Comparison of ENCODE assay signal across 18 cellular contexts in the genomic region with DNA sequence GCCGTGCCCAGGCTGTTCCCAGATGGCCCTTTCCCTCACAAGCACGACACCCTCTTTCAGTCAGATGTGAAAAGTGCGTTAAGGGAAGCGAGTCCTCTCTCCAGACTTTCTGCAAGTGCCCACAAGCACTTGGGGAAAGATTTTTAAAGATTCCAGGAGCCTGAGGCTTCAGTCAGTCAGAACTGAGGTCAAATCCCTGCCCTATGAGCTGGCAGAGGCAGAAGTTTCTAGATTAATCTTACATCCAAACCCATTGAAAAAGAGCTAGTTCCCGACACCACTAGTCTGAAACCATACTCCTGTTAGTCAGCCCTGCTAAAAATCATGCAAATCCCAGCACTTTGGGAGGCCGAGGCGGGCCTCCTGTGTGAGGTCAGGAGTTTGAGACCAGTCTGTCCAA. TPM values are rescaled to one million over a fixed set of nuclear protein-coding genes. Genes with fewer than 3 reads are reported as not detected.
A peak's percentile ranks its signal among the peaks of the same experiment; 100 is the strongest.
DNase-seq lines count a peak whose midpoint lies in the region; ATAC-seq, FAIRE-seq and TF ChIP-seq lines count a peak whose summit lies in the region.
"Had no signal": no experiment of that assay in that cellular context is flagged by ENCODE, and none has a peak within 500 bp of the region (broad histone marks: within the 10 kb centered on the region; RNA-seq: fewer than 3 reads in every experiment).

No MANE protein-coding gene starts in this region.

- no peaks in the 10 kb centered on the region for H3K79me1 ChIP-seq in mesenchymal stem cell (replicated peaks; ENCODE audit: low read length, poor library complexity, severe bottlenecking)

- 74% methylated on average over 7 of the region's 7 CpGs for WGBS in mesenchymal stem cell
- 84% methylated on average over 7 of the region's 7 CpGs; no CpG with 5 or more reads in 1 of the 2 donors for WGBS in gastroesophageal sphincter (ENCODE audit: low coverage in 1 of 2), 2 donors

- no peak overlapping the region for H2AFZ ChIP-seq in Karpas-422 (ENCODE audit: low read length)
- no peak overlapping the region for H2AFZ ChIP-seq in mesenchymal stem cell (ENCODE audit: low read depth, low read length)

- H2BK5ac ChIP-seq in mesenchymal stem cell (ENCODE audit: low read depth, low read length, poor library complexity, severe bottlenecking) = no peak overlapping the region

- ATAC-seq in GM21381 (IDR thresholded peaks at IDR 0.05; ENCODE audit: unreplicated experiment) (no peak), gastroesophageal sphincter (no peak), GM18858 (IDR thresholded peaks at IDR 0.05; ENCODE audit: unreplicated experiment) (no peak)
- ATAC-seq: stimulated activated naive CD8-positive, alpha-beta T cell treated with anti-CD3 and anti-CD28 coated beads, Interleukin-15, amount 100 ng/mL, for 72 hours had no signal

- no peaks in the 10 kb centered on the region for H3K9me3 ChIP-seq in Karpas-422 (ENCODE audit: low read length)
- no peaks in the 10 kb centered on the region for H3K9me3 ChIP-seq in mesenchymal stem cell (ENCODE audit: control insufficient read depth, low read length)
- H3K9me3 ChIP-seq in gastroesophageal sphincter = no peaks in the 10 kb centered on the region
- H3K9me3 ChIP-seq: Caco-2, heart left ventricle, spleen had no signal

- H3K23ac ChIP-seq in mesenchymal stem cell (ENCODE audit: low read length in 2 of 2) = no peak overlapping the region

- H3K4me1 ChIP-seq in Karpas-422 (ENCODE audit: low read length) (peaks cover 33% of the 10 kb centered on the region), mesenchymal stem cell (ENCODE audit: control insufficient read depth, insufficient read depth, low read depth, low read length) (peaks cover 24% of the 10 kb centered on the region), gastroesophageal sphincter (no peaks in the 10 kb centered on the region)
- H3K4me1 ChIP-seq: heart left ventricle had no signal

- no peaks in the 10 kb centered on the region for H4K20me1 ChIP-seq in Karpas-422 (ENCODE audit: insufficient read depth, low read depth, low read length)

- H3K4ac ChIP-seq in mesenchymal stem cell (ENCODE audit: low read depth in 1 of 2, low read length in 2 of 2) = no peak overlapping the region

- H3K9ac ChIP-seq in Karpas-422 (ENCODE audit: low read length) (no peak overlapping the region), mesenchymal stem cell (ENCODE audit: low read length) (no peak overlapping the region)

- no peak for FAIRE-seq in bronchial epithelial cell (lab: Jason Lieb, UNC)

- no peaks in the 10 kb centered on the region for H3K9me2 ChIP-seq in Karpas-422 (replicated peaks; ENCODE audit: insufficient read depth, low read length)

- no peak for TF ChIP-seq POLR2A in gastroesophageal sphincter (IDR thresholded peaks at IDR 0.05)

- H3K36me3 ChIP-seq in Karpas-422 (ENCODE audit: insufficient read depth, low read length) (no peaks in the 10 kb centered on the region), bronchial epithelial cell (ENCODE audit: control insufficient read depth, insufficient read depth, low read length) (no peaks in the 10 kb centered on the region), mesenchymal stem cell (ENCODE audit: control insufficient read depth in 1 of 2, insufficient read depth in 2 of 2, low read depth in 1 of 2, low read length in 2 of 2) (peaks cover 0 to 2% of the 10 kb centered on the region in 2 experiments), gastroesophageal sphincter (no peaks in the 10 kb centered on the region)
- H3K36me3 ChIP-seq: heart left ventricle, spleen had no signal

- H2BK120ac ChIP-seq in mesenchymal stem cell (ENCODE audit: low read depth, low read length) = no peak overlapping the region

- H3K27ac ChIP-seq in C4-2B (peak overlapping the region; percentile 77), Karpas-422 (ENCODE audit: low read length) (no peak overlapping the region), mesenchymal stem cell (ENCODE audit: low read length, poor library complexity, severe bottlenecking) (peak overlapping the region; percentile 81), gastroesophageal sphincter (no peak overlapping the region)
- H3K27ac ChIP-seq: heart left ventricle, SK-N-MC, spleen had no signal

- H3K4me2 ChIP-seq in Karpas-422 (ENCODE audit: low read depth, low read length, poor library complexity, severe bottlenecking) (peak overlapping the region; percentile 2), mesenchymal stem cell (ENCODE audit: low read length, poor library complexity, severe bottlenecking) (no peak overlapping the region)

- H3K4me3 ChIP-seq in Karpas-422 (ENCODE audit: low read length) = no peak overlapping the region
- H3K4me3 ChIP-seq in bronchial epithelial cell (ENCODE audit: low read depth, low read length) = no peak overlapping the region
- no peak overlapping the region for H3K4me3 ChIP-seq in mesenchymal stem cell (ENCODE audit: insufficient read depth in 1 of 2, low read depth in 1 of 2, low read length in 2 of 2)
- H3K4me3 ChIP-seq in gastroesophageal sphincter = no peak overlapping the region
- H3K4me3 ChIP-seq: heart left ventricle, SK-N-MC, spleen had no signal

- DNase-seq in Karpas-422 (no peak), bronchial epithelial cell (ENCODE audit: low read depth) (peak; percentile 61), mesenchymal stem cell (no peak), GF-D8 (lab: John Stamatoyannopoulos, UW) (no peak)
- DNase-seq: activated CD4-positive, alpha-beta T cell treated with anti-CD3 and anti-CD28 coated beads, Interleukin-2, amount 50 U/mL, for 4 hours; activated effector memory CD4-positive, alpha-beta T cell treated with anti-CD3 and anti-CD28 coated beads, Interleukin-2, amount 50 U/mL, for 16 hours; Caco-2; cortex of kidney; NCI-H1436; NCI-H446 treated with DMSO at 0.1 percent for 48 hours; spleen had no signal

- no peaks in the 10 kb centered on the region for H3K79me2 ChIP-seq in Karpas-422 (ENCODE audit: low read length)

- no peak for TF ChIP-seq EP300 in gastroesophageal sphincter (IDR thresholded peaks at IDR 0.05)

- no peak overlapping the region for H2BK15ac ChIP-seq in mesenchymal stem cell (ENCODE audit: low read depth, poor library complexity, severe bottlenecking)

- H4K91ac ChIP-seq in mesenchymal stem cell (ENCODE audit: low read length) = no peak overlapping the region

- H2AK5ac ChIP-seq in mesenchymal stem cell (ENCODE audit: low read length, severe bottlenecking) = no peak overlapping the region

- no peak overlapping the region for H3K18ac ChIP-seq in mesenchymal stem cell (ENCODE audit: low read depth in 1 of 2, low read length in 2 of 2)

- TF ChIP-seq CTCF in C4-2B (conservative IDR thresholded peaks at IDR 0.05) (no peak), bronchial epithelial cell (IDR thresholded peaks at IDR 0.05; ENCODE audit: insufficient read depth, low read length, severe bottlenecking) (no peak), gastroesophageal sphincter (IDR thresholded peaks at IDR 0.05) (no peak)

- no peak overlapping the region for H4K8ac ChIP-seq in mesenchymal stem cell (ENCODE audit: low read length)

- H3K27me3 ChIP-seq in Karpas-422 (ENCODE audit: low read length) (no peaks in the 10 kb centered on the region), bronchial epithelial cell (ENCODE audit: control insufficient read depth, insufficient read depth, low read length) (no peaks in the 10 kb centered on the region), mesenchymal stem cell (ENCODE audit: control insufficient read depth in 1 of 2, insufficient read depth in 1 of 2, low read length in 2 of 2) (peaks cover 0 to 29% of the 10 kb centered on the region in 2 experiments), gastroesophageal sphincter (peaks cover 27% of the 10 kb centered on the region)

- H3K14ac ChIP-seq in mesenchymal stem cell (ENCODE audit: low read length in 2 of 2) = no peak overlapping the region

- H2BK12ac ChIP-seq in mesenchymal stem cell (ENCODE audit: low read length in 2 of 2) = no peak overlapping the region

RNA-seq across cellular contexts. Expression of gene RSPH1, which starts 21.0 kb away (rescaled TPM):
- total RNA-seq in Karpas-422 (2014; rRNA removed; shearing (Covaris generic); ENCODE audit: low replicate concordance) = 0.26 and 0.54 TPM in 2 replicates
- total RNA-seq in bronchial epithelial cell = under 0.01 and 0.38 TPM in 2 replicates
- 0.10 TPM for polyA plus RNA-seq in mesenchymal stem cell (2013, experiment 1 of 2)
- 0.10 TPM for polyA plus RNA-seq in mesenchymal stem cell (2013, experiment 2 of 2)
- total RNA-seq in gastroesophageal sphincter = 1 to 10 TPM in 2 of 4 donors, under 1 TPM in 1, not detected in 1; 0.99 to 1.9 (median 1.9) TPM

RNA-seq across cellular contexts. Expression of gene SLC37A1, which starts 38.7 kb away (rescaled TPM):
- 47.1 and 51.4 TPM in 2 replicates for total RNA-seq in Karpas-422 (2014; rRNA removed; shearing (Covaris generic); ENCODE audit: low replicate concordance)
- total RNA-seq in bronchial epithelial cell = 7.1 and 15.1 TPM in 2 replicates
- 3.0 TPM for polyA plus RNA-seq in mesenchymal stem cell (2013, experiment 1 of 2)
- polyA plus RNA-seq in mesenchymal stem cell (2013, experiment 2 of 2) = 3.2 TPM
- 1 to 10 TPM; 3.7 to 7.8 (median 4.3) TPM for total RNA-seq in gastroesophageal sphincter

Comparison
In these comparisons a context has a peak if more than half of its experiments do, and no peak if none do; other contexts are left out.
1. H3K27ac ChIP-seq: peak in C4-2B (single experiment) and mesenchymal stem cell (single experiment); none in Karpas-422 (single experiment) and gastroesophageal sphincter (0 of 4).